In the genomic region with DNA sequence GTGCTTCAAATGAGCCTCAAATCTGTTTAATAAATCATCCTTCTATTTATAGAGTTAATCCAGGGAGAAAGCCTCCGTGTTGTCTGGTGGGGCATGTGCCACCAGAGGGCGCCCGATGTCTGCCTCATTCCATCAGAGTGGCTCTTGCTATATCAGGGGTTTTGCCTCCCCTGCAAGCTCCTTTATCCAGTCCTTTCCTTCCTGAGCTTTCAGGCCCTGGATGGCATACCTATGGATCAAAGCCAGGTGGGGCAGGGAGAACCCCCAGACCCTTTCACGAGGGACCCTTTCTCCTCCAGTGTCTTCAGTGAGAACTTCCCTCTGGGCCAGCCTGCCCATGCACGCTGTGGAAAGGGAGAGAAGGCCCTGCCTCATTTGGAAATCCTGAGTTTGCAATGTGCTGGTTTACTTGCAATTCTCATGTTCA, we compare ENCODE assay signal across 8 cellular contexts. TPM values are rescaled to one million over a fixed set of nuclear protein-coding genes. Genes with fewer than 3 reads are reported as not detected.
A peak's percentile ranks its signal among the peaks of the same experiment; 100 is the strongest.
DNase-seq lines count a peak whose midpoint lies in the region; ATAC-seq and TF ChIP-seq lines count a peak whose summit lies in the region.

No MANE protein-coding gene starts in this region.

- DNase-seq in CD14-positive monocyte (ENCODE audit: low spot score) (peak; percentile 53), NCI-H748 (lab: John Stamatoyannopoulos, UW; ENCODE audit: unreplicated experiment) (peak; percentile 78), memory B cell (ENCODE audit: low spot score in 2 of 2) (peak; percentile 66 to 77)
- peak; percentile 77 for DNase-seq in activated CD8-positive, alpha-beta T cell treated with anti-CD3 and anti-CD28 coated beads, Interleukin-2, amount 10 ng/mL, durations not matched to agents 7 days and 5 days
- peak; percentile 33 to 57 (median 39) for DNase-seq in effector memory CD4-positive, alpha-beta T cell
- DNase-seq in stimulated activated CD8-positive, alpha-beta memory T cell treated with anti-CD3 and anti-CD28 coated beads, Interleukin-15, amount 100 ng/mL, for 1 hour (ENCODE audit: low read depth): peak; percentile 64

- H3K4me3 ChIP-seq in effector memory CD4-positive, alpha-beta T cell (ENCODE audit: insufficient read depth, low read depth, low read length, poor library complexity, severe bottlenecking): no peak overlapping the region

- no peaks in the 10 kb centered on the region for H3K4me1 ChIP-seq in effector memory CD4-positive, alpha-beta T cell (ENCODE audit: control insufficient read depth, insufficient read depth, low read length, poor library complexity, severe bottlenecking)

- POLR2A ChIA-PET in activated CD8-positive, alpha-beta T cell treated with anti-CD3 and anti-CD28 coated beads, Interleukin-2, amount 10 ng/mL, durations not matched to agents 7 days and 5 days (lab: Charles Lee): no interaction called here

- no peaks in the 10 kb centered on the region for H3K27me3 ChIP-seq in effector memory CD4-positive, alpha-beta T cell (replicated peaks; ENCODE audit: control insufficient read depth, insufficient read depth, low read length, poor library complexity, severe bottlenecking)

- H3K27me3 Mint-ChIP-seq in CD14-positive monocyte (ENCODE audit: low read depth in 3 of 3): peaks cover 0 to 10% (median 9%) of the 10 kb centered on the region in 3 donors
- peaks cover 12% of the 10 kb centered on the region for H3K27me3 Mint-ChIP-seq in activated CD8-positive, alpha-beta T cell treated with anti-CD3 and anti-CD28 coated beads, Interleukin-2, amount 10 ng/mL, durations not matched to agents 7 days and 5 days (ENCODE audit: low read depth)
- H3K27me3 Mint-ChIP-seq in memory B cell: peaks cover 6% of the 10 kb centered on the region

- no peaks in the 10 kb centered on the region for H3K9me3 Mint-ChIP-seq in CD14-positive monocyte
- H3K9me3 Mint-ChIP-seq in activated CD8-positive, alpha-beta T cell treated with anti-CD3 and anti-CD28 coated beads, Interleukin-2, amount 10 ng/mL, durations not matched to agents 7 days and 5 days (ENCODE audit: insufficient read depth): no peaks in the 10 kb centered on the region
- H3K9me3 Mint-ChIP-seq in memory B cell: no peaks in the 10 kb centered on the region

- peak; percentile 84 for TF ChIP-seq CTCF in CD14-positive monocyte (IDR thresholded peaks at IDR 0.05)

- H3K4me3 Mint-ChIP-seq in CD14-positive monocyte: no peak overlapping the region
- H3K4me3 Mint-ChIP-seq in activated CD8-positive, alpha-beta T cell treated with anti-CD3 and anti-CD28 coated beads, Interleukin-2, amount 10 ng/mL, durations not matched to agents 7 days and 5 days: no peak overlapping the region
- H3K4me3 Mint-ChIP-seq in memory B cell: no peak overlapping the region

- H3K9me3 ChIP-seq in effector memory CD4-positive, alpha-beta T cell (ENCODE audit: control insufficient read depth, low read length): no peaks in the 10 kb centered on the region

- peak; percentile 65 for ATAC-seq in GM19324 (IDR thresholded peaks at IDR 0.05; ENCODE audit: low FRiP score, unreplicated experiment)
- peak; percentile 79 for ATAC-seq in HG03457 (IDR thresholded peaks at IDR 0.05; ENCODE audit: unreplicated experiment)
- ATAC-seq in activated CD8-positive, alpha-beta T cell treated with anti-CD3 and anti-CD28 coated beads, Interleukin-2, amount 10 ng/mL, durations not matched to agents 7 days and 5 days: peak; percentile 82
- ATAC-seq in memory B cell (ENCODE audit: low read depth): peak; percentile 84

- H3K27ac ChIP-seq in effector memory CD4-positive, alpha-beta T cell (ENCODE audit: insufficient read depth, low read length, poor library complexity, severe bottlenecking): no peak overlapping the region

- H3K36me3 Mint-ChIP-seq in CD14-positive monocyte (no peaks in the 10 kb centered on the region), memory B cell (no peaks in the 10 kb centered on the region)
- no peaks in the 10 kb centered on the region for H3K36me3 Mint-ChIP-seq in activated CD8-positive, alpha-beta T cell treated with anti-CD3 and anti-CD28 coated beads, Interleukin-2, amount 10 ng/mL, durations not matched to agents 7 days and 5 days (ENCODE audit: low read depth)

- intact Hi-C loops in CD14-positive monocyte (cut with micrococcal nuclease): loop anchor here (2.0 to 10.0 kb wide), 2 partner anchors 844 to 1342 kb away; no protein-coding TSS in a partner anchor

- H3K27ac Mint-ChIP-seq in CD14-positive monocyte (peak overlapping the region in 1 of 7 donors; percentile 36), memory B cell (no peak overlapping the region)
- H3K27ac Mint-ChIP-seq in activated CD8-positive, alpha-beta T cell treated with anti-CD3 and anti-CD28 coated beads, Interleukin-2, amount 10 ng/mL, durations not matched to agents 7 days and 5 days: no peak overlapping the region

- H3K4me1 Mint-ChIP-seq in CD14-positive monocyte (no peaks in the 10 kb centered on the region), memory B cell (peaks cover 2% of the 10 kb centered on the region)
- H3K4me1 Mint-ChIP-seq in activated CD8-positive, alpha-beta T cell treated with anti-CD3 and anti-CD28 coated beads, Interleukin-2, amount 10 ng/mL, durations not matched to agents 7 days and 5 days (ENCODE audit: low read depth): no peaks in the 10 kb centered on the region

- CTCF ChIA-PET in activated CD8-positive, alpha-beta T cell treated with anti-CD3 and anti-CD28 coated beads, Interleukin-2, amount 10 ng/mL, durations not matched to agents 7 days and 5 days (lab: Charles Lee): interaction anchor here (0.8 to 2.4 kb wide), 11 partner anchors 9 to 1342 kb away, joined by 3 to 8 read pairs (median 4); no protein-coding TSS in a partner anchor

- H3K36me3 ChIP-seq in effector memory CD4-positive, alpha-beta T cell (ENCODE audit: control insufficient read depth, insufficient read depth, low read length): no peaks in the 10 kb centered on the region

RNA-seq across cellular contexts. Expression of gene RDH14, which starts 39.8 kb away (rescaled TPM):
- 10 to 100 TPM; 14.3 to 16.3 TPM for polyA plus RNA-seq in CD14-positive monocyte
- total RNA-seq in activated CD8-positive, alpha-beta T cell treated with anti-CD3 and anti-CD28 coated beads, Interleukin-2, amount 10 ng/mL, durations not matched to agents 7 days and 5 days: 10 to 100 TPM; 14.6 to 15.7 TPM
